10 cellular contexts compared by ENCODE assay signal in the genomic region with DNA sequence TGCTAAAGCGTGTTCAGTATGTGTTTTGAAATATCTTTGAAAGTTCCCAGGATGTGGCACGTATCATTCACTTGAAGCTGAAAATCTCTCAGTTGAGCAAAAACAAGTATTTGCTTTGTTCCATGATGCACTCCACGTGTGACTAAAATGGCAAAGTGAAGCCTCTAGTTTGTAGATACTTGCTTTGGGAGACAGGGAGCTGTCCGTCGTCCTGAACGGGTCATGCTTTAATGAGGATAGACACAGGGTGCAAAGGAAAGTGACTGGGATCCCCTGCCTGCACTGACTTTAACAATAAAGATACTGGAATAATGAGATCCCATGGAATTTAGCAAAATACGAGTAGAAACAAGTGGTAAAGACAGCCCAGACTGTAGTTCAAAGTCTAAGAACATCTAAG.
A peak's percentile ranks its signal among the peaks of the same experiment; 100 is the strongest.
DNase-seq lines count a peak whose midpoint lies in the region; ATAC-seq and TF ChIP-seq lines count a peak whose summit lies in the region.
"Had no signal": no experiment of that assay in that cellular context is flagged by ENCODE, and none has a peak within 500 bp of the region (broad histone marks: within the 10 kb centered on the region; RNA-seq: fewer than 3 reads in every experiment).

No MANE protein-coding gene starts in this region.

- POLR2A ChIA-PET in HEK293T (lab: Yijun Ruan, JAX), result no interaction called here

- CTCF ChIA-PET in HEK293T (lab: Yijun Ruan, JAX), result interaction anchor here (0.6 kb wide), 1 partner anchor 501 kb away, joined by 3 read pairs; no protein-coding TSS in a partner anchor

- ATAC-seq in HG03025 (IDR thresholded peaks at IDR 0.05; ENCODE audit: low FRiP score, unreplicated experiment), result no peak
- ATAC-seq: heart left ventricle had no signal

- peak; percentile 18 for DNase-seq in A172 (ENCODE audit: low spot score)
- DNase-seq in HEK293T (ENCODE audit: extremely low spot score), result peak; percentile 16
- DNase-seq in astrocyte of the hippocampus (ENCODE audit: low read depth, low spot score), result peak; percentile 76
- DNase-seq in iPS-NIHi7 (ENCODE audit: extremely low spot score), result peak; percentile 60
- no peak for DNase-seq in NCI-H2227 (lab: John Stamatoyannopoulos, UW; ENCODE audit: unreplicated experiment)
- DNase-seq in nucleus accumbens (lab: John Stamatoyannopoulos, UW), result no peak
- DNase-seq in GM19238 (ENCODE audit: insufficient read length, low spot score), result no peak
- DNase-seq: small intestine had no signal

TF ChIP-seq in HEK293T, 16 proteins besides CTCF, POLR2A, EP300 and RAD21:
- TF ChIP-seq SP1 (IDR thresholded peaks at IDR 0.05), result no peak
- TF ChIP-seq ARNT (IDR thresholded peaks at IDR 0.05), result no peak
- no peak for TF ChIP-seq CTBP1 (IDR thresholded peaks at IDR 0.05; ENCODE audit: borderline replicate concordance)
TF ChIP-seq in HEK293T: peak in this region for 0.

Comparison
In these comparisons a context has a peak if more than half of its experiments do, and no peak if none do; other contexts are left out.
1. DNase-seq: peak in A172 (single experiment), HEK293T (single experiment), astrocyte of the hippocampus (single experiment) and iPS-NIHi7 (single experiment); none in NCI-H2227 (single experiment), nucleus accumbens (0 of 56) and GM19238 (single experiment).